In the genomic region with DNA sequence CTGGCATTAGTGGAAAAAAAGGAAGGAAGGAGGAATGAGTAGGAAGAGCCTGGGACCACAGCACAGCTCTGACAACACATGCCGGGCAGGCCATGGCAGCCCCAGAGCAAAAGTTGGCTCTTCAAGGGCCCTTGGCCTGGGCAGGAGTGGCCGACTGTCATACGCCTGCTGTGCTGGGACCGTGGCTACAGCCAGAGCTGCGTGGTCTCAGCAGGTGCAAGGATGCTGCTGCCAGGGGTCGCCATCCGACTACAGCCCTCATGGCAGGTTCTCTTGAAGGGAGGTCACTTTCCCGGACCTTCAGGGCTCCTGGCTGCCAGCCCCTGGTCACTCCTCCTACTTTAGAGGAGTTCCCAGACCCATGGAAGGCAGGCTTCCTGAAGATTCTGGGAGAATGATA, we compare ENCODE assay signal across 14 cellular contexts.
A peak's percentile ranks its signal among the peaks of the same experiment; 100 is the strongest.
DNase-seq lines count a peak whose midpoint lies in the region; ATAC-seq and TF ChIP-seq lines count a peak whose summit lies in the region.
"Had no signal": no experiment of that assay in that cellular context is flagged by ENCODE, and none has a peak within 500 bp of the region (broad histone marks: within the 10 kb centered on the region; RNA-seq: fewer than 3 reads in every experiment).

No MANE protein-coding gene starts in this region.

- H3K4me1 ChIP-seq in upper lobe of right lung, result no peaks in the 10 kb centered on the region

- POLR2A ChIA-PET in activated naive CD8-positive, alpha-beta T cell treated with anti-CD3 and anti-CD28 coated beads, Interleukin-2, amount 10 ng/mL, durations not matched to agents 7 days and 5 days (lab: Charles Lee), result no interaction called here

- H3K36me3 Mint-ChIP-seq in activated naive CD8-positive, alpha-beta T cell treated with anti-CD3 and anti-CD28 coated beads, Interleukin-2, amount 10 ng/mL, durations not matched to agents 7 days and 5 days, result peaks cover 12% of the 10 kb centered on the region
- no peaks in the 10 kb centered on the region for H3K36me3 Mint-ChIP-seq in activated naive CD8-positive, alpha-beta T cell treated with anti-CD3 and anti-CD28 coated beads for 36 hours
- H3K36me3 Mint-ChIP-seq in T-helper 17 cell (ENCODE audit: low read depth) (peaks cover 4% of the 10 kb centered on the region), memory B cell (peaks cover 2% of the 10 kb centered on the region)

- H3K9me3 ChIP-seq in T-helper 17 cell (ENCODE audit: control insufficient read depth, low read length, poor library complexity, severe bottlenecking) (no peaks in the 10 kb centered on the region), upper lobe of right lung (no peaks in the 10 kb centered on the region)

- H3K27me3 ChIP-seq in upper lobe of right lung, result no peaks in the 10 kb centered on the region

- H3K27ac Mint-ChIP-seq in activated naive CD8-positive, alpha-beta T cell treated with anti-CD3 and anti-CD28 coated beads, Interleukin-2, amount 10 ng/mL, durations not matched to agents 7 days and 5 days, result peak overlapping the region; percentile 30
- H3K27ac Mint-ChIP-seq in activated naive CD8-positive, alpha-beta T cell treated with anti-CD3 and anti-CD28 coated beads for 36 hours, result no peak overlapping the region
- H3K27ac Mint-ChIP-seq in T-helper 17 cell (peak overlapping the region; percentile 54), memory B cell (peak overlapping the region; percentile 51)
- H3K27ac Mint-ChIP-seq: B cell, GM23338, H9 had no signal

- no peak for ATAC-seq in activated naive CD8-positive, alpha-beta T cell treated with anti-CD3 and anti-CD28 coated beads, Interleukin-2, amount 10 ng/mL, durations not matched to agents 7 days and 5 days (ENCODE audit: low read depth)
- no peak for ATAC-seq in T-helper 17 cell
- no peak for ATAC-seq in memory B cell (ENCODE audit: low read depth)
- ATAC-seq in upper lobe of right lung, result peak; percentile 23
- ATAC-seq: GM23338 had no signal

- H3K36me3 ChIP-seq in upper lobe of right lung, result no peaks in the 10 kb centered on the region

- H3K27ac ChIP-seq in upper lobe of right lung, result no peak overlapping the region
- H3K27ac ChIP-seq: C4-2B had no signal

- peaks cover 19% of the 10 kb centered on the region for H3K9me3 Mint-ChIP-seq in activated naive CD8-positive, alpha-beta T cell treated with anti-CD3 and anti-CD28 coated beads, Interleukin-2, amount 10 ng/mL, durations not matched to agents 7 days and 5 days
- H3K9me3 Mint-ChIP-seq in activated naive CD8-positive, alpha-beta T cell treated with anti-CD3 and anti-CD28 coated beads for 36 hours, result peaks cover 6% of the 10 kb centered on the region
- H3K9me3 Mint-ChIP-seq in memory B cell, result peaks cover 2% of the 10 kb centered on the region

- no peak overlapping the region for H3K4me3 Mint-ChIP-seq in activated naive CD8-positive, alpha-beta T cell treated with anti-CD3 and anti-CD28 coated beads, Interleukin-2, amount 10 ng/mL, durations not matched to agents 7 days and 5 days
- no peak overlapping the region for H3K4me3 Mint-ChIP-seq in activated naive CD8-positive, alpha-beta T cell treated with anti-CD3 and anti-CD28 coated beads for 36 hours
- no peak overlapping the region for H3K4me3 Mint-ChIP-seq in T-helper 17 cell
- H3K4me3 Mint-ChIP-seq in memory B cell, result no peak overlapping the region
- H3K4me3 Mint-ChIP-seq: B cell, GM23338, H9 had no signal

- DNase-seq in activated naive CD8-positive, alpha-beta T cell treated with anti-CD3 and anti-CD28 coated beads, Interleukin-2, amount 10 ng/mL, durations not matched to agents 7 days and 5 days, result no peak
- no peak for DNase-seq in activated naive CD8-positive, alpha-beta T cell treated with anti-CD3 and anti-CD28 coated beads for 36 hours
- no peak for DNase-seq in T-helper 17 cell
- no peak for DNase-seq in memory B cell (ENCODE audit: low spot score in 2 of 2)
- DNase-seq in upper lobe of right lung, result no peak
- no peak for DNase-seq in NCI-H1694 (lab: John Stamatoyannopoulos, UW)
- DNase-seq in cardiac septum (ENCODE audit: low spot score), result no peak
- DNase-seq in activated CD4-positive, CD25-positive, alpha-beta regulatory T cell (lab: John Stamatoyannopoulos, UW), result no peak
- DNase-seq: DMS53, GF-D8, H9 had no signal

- H3K27me3 Mint-ChIP-seq in activated naive CD8-positive, alpha-beta T cell treated with anti-CD3 and anti-CD28 coated beads, Interleukin-2, amount 10 ng/mL, durations not matched to agents 7 days and 5 days, result no peaks in the 10 kb centered on the region
- no peaks in the 10 kb centered on the region for H3K27me3 Mint-ChIP-seq in activated naive CD8-positive, alpha-beta T cell treated with anti-CD3 and anti-CD28 coated beads for 36 hours
- H3K27me3 Mint-ChIP-seq in T-helper 17 cell (no peaks in the 10 kb centered on the region), memory B cell (peaks cover 4% of the 10 kb centered on the region)

- TF ChIP-seq CTCF in upper lobe of right lung (IDR thresholded peaks at IDR 0.05), result no peak

- H3K4me1 Mint-ChIP-seq in activated naive CD8-positive, alpha-beta T cell treated with anti-CD3 and anti-CD28 coated beads, Interleukin-2, amount 10 ng/mL, durations not matched to agents 7 days and 5 days, result peaks cover 8% of the 10 kb centered on the region
- H3K4me1 Mint-ChIP-seq in activated naive CD8-positive, alpha-beta T cell treated with anti-CD3 and anti-CD28 coated beads for 36 hours, result peaks cover 14% of the 10 kb centered on the region
- H3K4me1 Mint-ChIP-seq in T-helper 17 cell (peaks cover 14% of the 10 kb centered on the region), memory B cell (peaks cover 10% of the 10 kb centered on the region)
- H3K4me1 Mint-ChIP-seq: GM23338, H9 had no signal

- intact Hi-C loops in upper lobe of right lung (cut with DNase I) (no loop called here), cardiac septum (cut with DNase I) (no loop called here)

- no peak overlapping the region for H3K4me3 ChIP-seq in upper lobe of right lung
- H3K4me3 ChIP-seq: GM23338 had no signal
